ENCODE assay signal across 19 cellular contexts in the genomic region with DNA sequence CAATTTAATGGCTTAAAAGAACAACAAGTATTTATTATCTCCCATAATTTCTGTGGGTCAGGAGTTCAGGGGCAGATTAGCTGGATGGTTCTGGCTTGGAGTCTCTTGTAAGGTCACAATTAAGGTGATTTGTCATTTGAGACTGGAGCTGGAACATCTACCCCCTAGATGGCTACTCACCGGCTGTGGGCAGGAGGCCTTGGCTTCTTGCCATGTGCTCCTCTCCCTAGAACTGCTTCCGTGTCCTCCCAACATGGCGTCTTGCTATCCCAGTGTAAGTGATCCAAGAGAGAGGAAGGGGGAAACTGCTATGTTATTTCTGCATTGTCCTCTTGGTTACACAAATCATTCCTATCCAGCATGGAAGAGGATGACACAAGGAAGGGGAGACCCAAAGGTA.
"Had no signal": no experiment of that assay in that cellular context is flagged by ENCODE, and none has a peak within 500 bp of the region (broad histone marks: within the 10 kb centered on the region; RNA-seq: fewer than 3 reads in every experiment).

No MANE protein-coding gene starts in this region.

- H3K27ac ChIP-seq: body of pancreas, coronary artery, lower lobe of right lung, psoas muscle, spleen, suprapubic skin, upper lobe of right lung had no signal

- H3K9me3 ChIP-seq: body of pancreas, lower lobe of right lung, psoas muscle, spleen, suprapubic skin, upper lobe of right lung had no signal

- ATAC-seq: body of pancreas, esophagus mucosa, lower lobe of right lung, sciatic nerve, upper lobe of right lung, WTC11 had no signal

- H3K4me3 ChIP-seq: body of pancreas, coronary artery, lower lobe of right lung, psoas muscle, spleen, suprapubic skin, upper lobe of right lung had no signal

- H3K36me3 ChIP-seq: lower lobe of right lung, spleen, suprapubic skin, upper lobe of right lung had no signal

- H3K4me3 Mint-ChIP-seq: activated naive CD8-positive, alpha-beta T cell; central memory CD8-positive, alpha-beta T cell; mesothelial cell of epicardium; stimulated activated naive CD8-positive, alpha-beta T cell treated with anti-CD3 and anti-CD28 coated beads, Interleukin-15, Interleukin-2, amounts not matched to agents 100 ng/mL and 50 ng/mL, for 24 hours; WTC11 had no signal

- DNase-seq: activated CD4-positive, alpha-beta T cell treated with anti-CD3 and anti-CD28 coated beads for 48 hours; activated gamma-delta T cell treated with Interleukin-2 at 50 U/mL for 16 hours; amygdala; body of pancreas; hippocampal formation; lower lobe of right lung; psoas muscle; spleen; T-helper 2 cell; upper lobe of right lung had no signal

- H3K4me1 Mint-ChIP-seq: central memory CD8-positive, alpha-beta T cell; WTC11 had no signal

- H3K27ac Mint-ChIP-seq: activated naive CD8-positive, alpha-beta T cell; mesothelial cell of epicardium; stimulated activated naive CD8-positive, alpha-beta T cell treated with anti-CD3 and anti-CD28 coated beads, Interleukin-15, Interleukin-2, amounts not matched to agents 100 ng/mL and 50 ng/mL, for 24 hours; WTC11 had no signal

- H3K4me1 ChIP-seq: body of pancreas, psoas muscle, upper lobe of right lung had no signal

- H3K9me3 Mint-ChIP-seq: central memory CD8-positive, alpha-beta T cell; stimulated activated naive CD8-positive, alpha-beta T cell treated with anti-CD3 and anti-CD28 coated beads, Interleukin-15, Interleukin-2, amounts not matched to agents 100 ng/mL and 50 ng/mL, for 24 hours; WTC11 had no signal

- H3K36me3 Mint-ChIP-seq: activated naive CD8-positive, alpha-beta T cell; mesothelial cell of epicardium; WTC11 had no signal

- H3K27me3 ChIP-seq: body of pancreas, spleen, suprapubic skin, upper lobe of right lung had no signal
